Comparison of ENCODE assay signal across 9 cellular contexts in genomic region chr19:41774515-41774980, GRCh38. TPM values are rescaled to one million over a fixed set of nuclear protein-coding genes. Genes with fewer than 3 reads are reported as not detected.
DNase-seq lines count a peak whose midpoint lies in the region; ATAC-seq and TF ChIP-seq lines count a peak whose summit lies in the region.
"Had no signal": no experiment of that assay in that cellular context is flagged by ENCODE, and none has a peak within 500 bp of the region (broad histone marks: within the 10 kb centered on the region; RNA-seq: fewer than 3 reads in every experiment).

No MANE protein-coding gene starts in this region.

- H3K36me3 Mint-ChIP-seq in activated naive CD4-positive, alpha-beta T cell treated with anti-CD3 and anti-CD28 coated beads, Interleukin-2, amount 50 U/mL, for 24 hours = no peaks in the 10 kb centered on the region
- H3K36me3 Mint-ChIP-seq in WTC11 = no peaks in the 10 kb centered on the region

- H3K4me3 ChIP-seq in RWPE2 (ENCODE audit: severe bottlenecking) = no peak overlapping the region

- peak; percentile 98 for ATAC-seq in RWPE2 (ENCODE audit: low read depth)
- ATAC-seq in WTC11 = no peak
- ATAC-seq in GM18867 (IDR thresholded peaks at IDR 0.05; ENCODE audit: unreplicated experiment) = no peak

- H3K27ac Mint-ChIP-seq in activated naive CD4-positive, alpha-beta T cell treated with anti-CD3 and anti-CD28 coated beads, Interleukin-2, amount 50 U/mL, for 24 hours = no peak overlapping the region
- H3K27ac Mint-ChIP-seq in WTC11 = no peak overlapping the region

- peaks cover 20% of the 10 kb centered on the region for H3K4me1 ChIP-seq in RWPE2 (ENCODE audit: insufficient read depth, poor library complexity, severe bottlenecking)

- no peaks in the 10 kb centered on the region for H3K9me3 Mint-ChIP-seq in activated naive CD4-positive, alpha-beta T cell treated with anti-CD3 and anti-CD28 coated beads, Interleukin-2, amount 50 U/mL, for 24 hours
- H3K9me3 Mint-ChIP-seq in WTC11 = 0 out of 2 replicates have a peak, but pooled peaks cover 3% of the 10 kb centered on the region

- H3K4me3 Mint-ChIP-seq in activated naive CD4-positive, alpha-beta T cell treated with anti-CD3 and anti-CD28 coated beads, Interleukin-2, amount 50 U/mL, for 24 hours = peak overlapping the region; percentile 37
- H3K4me3 Mint-ChIP-seq in WTC11 = no peak overlapping the region

- TF ChIP-seq CTCF in RWPE2 (IDR thresholded peaks at IDR 0.05; ENCODE audit: poor library complexity, severe bottlenecking) = no peak
- TF ChIP-seq CTCF in WTC11 (IDR thresholded peaks at IDR 0.05) = no peak

- CTCF ChIA-PET in WTC11 (lab: Charles Lee) = interaction anchor here (1.6 to 5.3 kb wide), 5 partner anchors 11 to 68 kb away, joined by 4 to 55 read pairs (median 13); no protein-coding TSS in a partner anchor

- DNase-seq in DMS53 (lab: John Stamatoyannopoulos, UW) (peak; percentile 99), RWPE2 (ENCODE audit: low spot score) (peak; percentile 81), OCI-M2 (lab: John Stamatoyannopoulos, UW; ENCODE audit: unreplicated experiment) (no peak), NCI-H524 (lab: John Stamatoyannopoulos, UW) (no peak), WTC11 (ENCODE audit: low spot score) (no peak)
- peak; percentile 66 for DNase-seq in stimulated activated CD4-positive, alpha-beta T cell treated with anti-CD3 and anti-CD28 coated beads, Interleukin-15, amount 100 ng/mL, for 24 hours

- POLR2A ChIA-PET in WTC11 (lab: Charles Lee) = no interaction called here

- peaks cover 46% of the 10 kb centered on the region for H3K4me1 Mint-ChIP-seq in activated naive CD4-positive, alpha-beta T cell treated with anti-CD3 and anti-CD28 coated beads, Interleukin-2, amount 50 U/mL, for 24 hours
- H3K4me1 Mint-ChIP-seq in WTC11 = peaks cover 17% of the 10 kb centered on the region

- H3K27me3 Mint-ChIP-seq in activated naive CD4-positive, alpha-beta T cell treated with anti-CD3 and anti-CD28 coated beads, Interleukin-2, amount 50 U/mL, for 24 hours = peaks cover 33% of the 10 kb centered on the region
- H3K27me3 Mint-ChIP-seq in WTC11 (ENCODE audit: low read depth) = no peaks in the 10 kb centered on the region; the same call in 1 of the 2 replicates

- no peaks in the 10 kb centered on the region for H3K9me3 ChIP-seq in RWPE2 (ENCODE audit: severe bottlenecking)

- no peaks in the 10 kb centered on the region for H3K27me3 ChIP-seq in RWPE2 (ENCODE audit: insufficient read depth, poor library complexity, severe bottlenecking)

- peak overlapping the region; percentile 82 for H3K27ac ChIP-seq in RWPE2 (ENCODE audit: poor library complexity, severe bottlenecking)

- H3K36me3 ChIP-seq in RWPE2 (ENCODE audit: low read depth) = no peaks in the 10 kb centered on the region

TF ChIP-seq in WTC11, 78 proteins besides CTCF, POLR2A, EP300 and RAD21:
- TF ChIP-seq SP1 (CRISPR knock-in tag; conservative IDR thresholded peaks at IDR 0.05) (no peak), KAT7 (CRISPR knock-in tag; IDR thresholded peaks at IDR 0.05; ENCODE audit: borderline replicate concordance) (no peak), JAZF1 (CRISPR knock-in tag; IDR thresholded peaks at IDR 0.05) (no peak), ZNF416 (CRISPR knock-in tag; IDR thresholded peaks at IDR 0.05) (no peak), ERG (CRISPR knock-in tag; IDR thresholded peaks at IDR 0.05) (no peak), ZBTB43 (CRISPR knock-in tag; IDR thresholded peaks at IDR 0.05) (no peak)
TF ChIP-seq in WTC11: peak in this region for 0.

RNA-seq across cellular contexts. Expression of gene CEACAM6, which starts 19.2 kb away (rescaled TPM):
- 0.37 to 0.53 TPM (median 0.41 TPM) in 3 replicates for total RNA-seq in WTC11 (2021)
- total RNA-seq: astrocyte had no signal

RNA-seq across cellular contexts. Expression of gene CEACAM3, which starts 21.8 kb away (rescaled TPM):
- total RNA-seq in WTC11 (2021) = not detected in 3 replicates
- total RNA-seq: astrocyte had no signal

Comparison
In these comparisons a context has a peak if more than half of its experiments do, and no peak if none do; other contexts are left out.
1. DNase-seq: peak in DMS53 (single experiment), RWPE2 (single experiment) and stimulated activated CD4-positive, alpha-beta T cell treated with anti-CD3 and anti-CD28 coated beads, Interleukin-15, amount 100 ng/mL, for 24 hours (single experiment); none in OCI-M2 (single experiment), NCI-H524 (0 of 2) and WTC11 (single experiment).